9 cellular contexts compared by ENCODE assay signal in genomic region chr14:102084931-102085330, GRCh38. TPM values are rescaled to one million over a fixed set of nuclear protein-coding genes. Genes with fewer than 3 reads are reported as not detected.
DNase-seq lines count a peak whose midpoint lies in the region; ATAC-seq and TF ChIP-seq lines count a peak whose summit lies in the region.
"Had no signal": no experiment of that assay in that cellular context is flagged by ENCODE, and none has a peak within 500 bp of the region (broad histone marks: within the 10 kb centered on the region; RNA-seq: fewer than 3 reads in every experiment).

No MANE protein-coding gene starts in this region.

- CTCF ChIA-PET in Caco-2 (lab: Charles Lee): interaction anchor here (0.6 kb wide), 1 partner anchor 325 kb away, joined by 6 read pairs; no protein-coding TSS in a partner anchor

- H3K9ac ChIP-seq in OCI-LY1 (ENCODE audit: low read length): peak overlapping the region; percentile 94; the same call in 1 of the 2 replicates

- ATAC-seq in effector memory CD8-positive, alpha-beta T cell (replicated peaks): no peak
- ATAC-seq in GM19023 (IDR thresholded peaks at IDR 0.05; ENCODE audit: unreplicated experiment): no peak

- H3K4me1 ChIP-seq in Caco-2 (peaks cover 33% of the 10 kb centered on the region), OCI-LY1 (ENCODE audit: insufficient read depth, low read length, severe bottlenecking) (peaks cover 50% of the 10 kb centered on the region), neutrophil (ENCODE audit: control insufficient read depth in 1 of 2, insufficient read depth in 1 of 2, low read depth in 1 of 2, low read length in 1 of 2) (peaks cover 25 to 30% of the 10 kb centered on the region in 2 experiments)

- H3K9me3 Mint-ChIP-seq in Caco-2 (ENCODE audit: unreplicated experiment): no peaks in the 10 kb centered on the region
- no peaks in the 10 kb centered on the region for H3K9me3 Mint-ChIP-seq in effector memory CD8-positive, alpha-beta T cell

- no peaks in the 10 kb centered on the region for H3K9me2 ChIP-seq in OCI-LY1 (ENCODE audit: low read depth, low read length)

- no peaks in the 10 kb centered on the region for H3K27me3 ChIP-seq in Caco-2 (replicated peaks; ENCODE audit: control insufficient read depth, insufficient read depth, low read length)
- no peaks in the 10 kb centered on the region for H3K27me3 ChIP-seq in OCI-LY1 (ENCODE audit: insufficient read depth, low read length)
- no peaks in the 10 kb centered on the region for H3K27me3 ChIP-seq in neutrophil

- peak overlapping the region; percentile 87 for H3K4me2 ChIP-seq in OCI-LY1 (ENCODE audit: low read length)

- peaks cover 16% of the 10 kb centered on the region for H3K79me2 ChIP-seq in OCI-LY1 (ENCODE audit: insufficient read depth, low read length)

- peak overlapping the region; percentile 81 for H3K4me3 Mint-ChIP-seq in Caco-2 (ENCODE audit: unreplicated experiment)
- peak overlapping the region; percentile 90 to 94 for H3K4me3 Mint-ChIP-seq in effector memory CD8-positive, alpha-beta T cell

- no peak overlapping the region for H3K27ac Mint-ChIP-seq in Caco-2 (ENCODE audit: unreplicated experiment)
- H3K27ac Mint-ChIP-seq in effector memory CD8-positive, alpha-beta T cell: peak overlapping the region; percentile 72 to 89

- intact Hi-C loops in Caco-2 (cut with micrococcal nuclease; ENCODE audit: unreplicated experiment): no loop called here

- no peaks in the 10 kb centered on the region for H3K9me3 ChIP-seq in Caco-2
- no peaks in the 10 kb centered on the region for H3K9me3 ChIP-seq in OCI-LY1 (ENCODE audit: low read length)
- no peaks in the 10 kb centered on the region for H3K9me3 ChIP-seq in neutrophil

- H3K27ac ChIP-seq in OCI-LY1 (ENCODE audit: low read depth, low read length, poor library complexity, severe bottlenecking) (no peak overlapping the region), neutrophil (peak overlapping the region; percentile 92)

- peaks cover 4% of the 10 kb centered on the region; the same call in 1 of the 2 replicates for H3K36me3 ChIP-seq in Caco-2 (ENCODE audit: control insufficient read depth, insufficient read depth, low read length)
- peaks cover 64% of the 10 kb centered on the region for H3K36me3 ChIP-seq in OCI-LY1 (ENCODE audit: insufficient read depth, low read length)
- H3K36me3 ChIP-seq in neutrophil: peaks cover 57% of the 10 kb centered on the region

- no TSS peak for BruUV-seq in Caco-2 (replicated peaks; lab: Mats Ljungman, UMichigan)

- H3K27me3 Mint-ChIP-seq in Caco-2 (ENCODE audit: insufficient read depth, unreplicated experiment): no peaks in the 10 kb centered on the region
- H3K27me3 Mint-ChIP-seq in effector memory CD8-positive, alpha-beta T cell: no peaks in the 10 kb centered on the region

- DNase-seq in Caco-2 (no peak), Kasumi-1 (lab: John Stamatoyannopoulos, UW) (no peak), globus pallidus (ENCODE audit: low spot score) (no peak), NCI-H226 (no peak)
- no peak for DNase-seq in effector memory CD8-positive, alpha-beta T cell
- DNase-seq: SHP77 had no signal

- H3K4me1 Mint-ChIP-seq in Caco-2 (ENCODE audit: low read depth, unreplicated experiment): peaks cover 27% of the 10 kb centered on the region
- H3K4me1 Mint-ChIP-seq in effector memory CD8-positive, alpha-beta T cell (ENCODE audit: low read depth in 2 of 2): peaks cover 60 to 70% of the 10 kb centered on the region in 2 donors

- 0 out of 2 replicates have a peak, but pooled peaks cover 2% of the 10 kb centered on the region for H3F3A ChIP-seq in OCI-LY1 (ENCODE audit: insufficient read depth, low read length)

- H3K4me3 ChIP-seq in Caco-2 (ENCODE audit: low read depth, low read length): no peak overlapping the region; the same call in 1 of the 2 replicates
- H3K4me3 ChIP-seq in OCI-LY1 (ENCODE audit: low read depth, low read length, poor library complexity, severe bottlenecking): peak overlapping the region; percentile 91
- H3K4me3 ChIP-seq in neutrophil (ENCODE audit: low read depth in 1 of 2, low read length in 1 of 2): no peak overlapping the region

- no peaks in the 10 kb centered on the region for H4K20me1 ChIP-seq in OCI-LY1 (ENCODE audit: insufficient read depth, low read length)

- no peak for TF ChIP-seq CTCF in Caco-2 (IDR thresholded peaks at IDR 0.05; ENCODE audit: insufficient read depth in 1 of 2, low read depth in 1 of 2, low read length in 1 of 2, severe bottlenecking in 1 of 2, unreplicated experiment in 1 of 2)
- TF ChIP-seq CTCF in OCI-LY1 (IDR thresholded peaks at IDR 0.05; ENCODE audit: low read length): no peak
- no peak for TF ChIP-seq CTCF in neutrophil (IDR thresholded peaks at IDR 0.05)

- H3K36me3 Mint-ChIP-seq in Caco-2 (ENCODE audit: insufficient read depth, unreplicated experiment): peaks cover 93% of the 10 kb centered on the region
- peaks cover 86% of the 10 kb centered on the region for H3K36me3 Mint-ChIP-seq in effector memory CD8-positive, alpha-beta T cell (ENCODE audit: insufficient read depth)

- H2AFZ ChIP-seq in OCI-LY1 (ENCODE audit: low read length): no peak overlapping the region

- POLR2A ChIA-PET in Caco-2 (lab: Charles Lee): interaction anchor here (0.5 kb wide), 1 partner anchor 278 kb away, joined by 4 read pairs; the partner anchor contains the start of genes CINP and TECPR2

RNA-seq across cellular contexts. Expression of gene HSP90AA1, which starts 1.9 kb away (rescaled TPM):
- 464 and 478 TPM in 2 replicates for total RNA-seq in Caco-2 (2022)

RNA-seq across cellular contexts. Expression of gene WDR20, which starts 54.8 kb away (rescaled TPM):
- total RNA-seq in Caco-2 (2022): 32.5 and 34.0 TPM in 2 replicates
